10 cellular contexts compared by ENCODE assay signal in the genomic region with DNA sequence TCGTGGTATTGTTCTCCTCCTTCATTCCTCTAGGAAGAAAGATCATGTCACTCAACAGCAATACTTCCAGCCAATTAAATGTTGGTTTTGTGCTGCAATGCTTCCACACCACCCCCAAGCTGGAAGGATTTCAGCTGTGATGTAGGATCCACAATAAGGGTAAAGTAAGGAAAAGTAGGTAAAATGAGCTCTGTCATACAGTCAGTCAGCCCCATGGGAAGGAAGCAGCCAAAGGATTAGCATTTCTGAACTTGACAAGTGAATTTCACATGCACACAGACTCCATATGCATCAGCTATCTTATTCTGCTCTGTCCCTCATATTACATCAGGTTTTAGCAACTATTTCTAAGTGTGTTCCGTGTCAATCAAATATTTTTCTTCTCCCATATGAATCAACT.
"Had no signal": no experiment of that assay in that cellular context is flagged by ENCODE, and none has a peak within 500 bp of the region (broad histone marks: within the 10 kb centered on the region; RNA-seq: fewer than 3 reads in every experiment).

No MANE protein-coding gene starts in this region.

- H3K36me3 Mint-ChIP-seq: IgD-negative memory B cell had no signal

- H3K27ac ChIP-seq: HL-60 had no signal

- H3K4me2 ChIP-seq: GM23338 had no signal

- ATAC-seq: GM23338, HepG2 had no signal

- H3K4me1 Mint-ChIP-seq: IgD-negative memory B cell had no signal

- H3K27ac Mint-ChIP-seq: GM23338, H9, HFFc6, IgD-negative memory B cell had no signal

- DNase-seq: H9, HCEC 1CT, HFFc6, KG1 had no signal

- H3K4me3 ChIP-seq: GM23338 had no signal

- H3K4me3 Mint-ChIP-seq: GM23338, H9, HFFc6, IgD-negative memory B cell had no signal

- FAIRE-seq: H1, H54, HepG2 had no signal

- H3K9me3 Mint-ChIP-seq: GM23338, H9, HFFc6, IgD-negative memory B cell had no signal

- H2AFZ ChIP-seq: GM23338 had no signal
